In the genomic region with DNA sequence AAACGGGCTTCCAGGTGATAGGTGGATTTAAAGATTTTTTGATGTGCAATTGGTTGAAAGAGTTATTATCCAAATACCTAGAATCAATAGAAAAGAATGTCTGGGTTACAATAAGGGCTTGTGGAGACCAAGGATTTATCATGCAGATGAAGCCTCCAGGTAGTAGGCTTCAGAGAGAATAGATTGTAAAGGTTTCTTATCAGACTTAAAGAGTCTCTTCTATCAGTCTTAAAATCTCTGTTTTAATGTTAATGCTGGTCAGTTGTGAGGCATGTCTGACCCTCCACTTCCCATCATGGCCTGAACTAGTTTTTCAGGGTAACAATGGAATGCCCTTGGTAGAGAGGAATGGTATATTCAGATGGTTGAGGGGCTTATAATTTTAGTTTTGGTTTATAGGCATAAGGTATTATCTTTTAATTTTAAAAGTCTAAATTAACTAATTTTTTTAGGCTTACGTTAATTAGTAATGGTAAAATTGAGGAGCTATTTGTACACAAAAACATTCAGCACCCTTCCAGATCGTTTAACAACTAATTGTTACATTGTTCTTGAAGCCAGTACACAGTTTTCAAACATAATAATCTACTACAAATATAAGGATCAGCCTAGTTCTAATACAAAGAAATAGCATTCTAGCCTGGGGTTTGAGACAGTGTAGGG, we compare ENCODE assay signal across 2 cellular contexts.
TF ChIP-seq lines count a peak whose summit lies in the region.

No MANE protein-coding gene starts in this region.

TF ChIP-seq in GM23338, 12 proteins besides CTCF, POLR2A, EP300 and RAD21 (continued from another document):
- TF ChIP-seq, protein P1, sequence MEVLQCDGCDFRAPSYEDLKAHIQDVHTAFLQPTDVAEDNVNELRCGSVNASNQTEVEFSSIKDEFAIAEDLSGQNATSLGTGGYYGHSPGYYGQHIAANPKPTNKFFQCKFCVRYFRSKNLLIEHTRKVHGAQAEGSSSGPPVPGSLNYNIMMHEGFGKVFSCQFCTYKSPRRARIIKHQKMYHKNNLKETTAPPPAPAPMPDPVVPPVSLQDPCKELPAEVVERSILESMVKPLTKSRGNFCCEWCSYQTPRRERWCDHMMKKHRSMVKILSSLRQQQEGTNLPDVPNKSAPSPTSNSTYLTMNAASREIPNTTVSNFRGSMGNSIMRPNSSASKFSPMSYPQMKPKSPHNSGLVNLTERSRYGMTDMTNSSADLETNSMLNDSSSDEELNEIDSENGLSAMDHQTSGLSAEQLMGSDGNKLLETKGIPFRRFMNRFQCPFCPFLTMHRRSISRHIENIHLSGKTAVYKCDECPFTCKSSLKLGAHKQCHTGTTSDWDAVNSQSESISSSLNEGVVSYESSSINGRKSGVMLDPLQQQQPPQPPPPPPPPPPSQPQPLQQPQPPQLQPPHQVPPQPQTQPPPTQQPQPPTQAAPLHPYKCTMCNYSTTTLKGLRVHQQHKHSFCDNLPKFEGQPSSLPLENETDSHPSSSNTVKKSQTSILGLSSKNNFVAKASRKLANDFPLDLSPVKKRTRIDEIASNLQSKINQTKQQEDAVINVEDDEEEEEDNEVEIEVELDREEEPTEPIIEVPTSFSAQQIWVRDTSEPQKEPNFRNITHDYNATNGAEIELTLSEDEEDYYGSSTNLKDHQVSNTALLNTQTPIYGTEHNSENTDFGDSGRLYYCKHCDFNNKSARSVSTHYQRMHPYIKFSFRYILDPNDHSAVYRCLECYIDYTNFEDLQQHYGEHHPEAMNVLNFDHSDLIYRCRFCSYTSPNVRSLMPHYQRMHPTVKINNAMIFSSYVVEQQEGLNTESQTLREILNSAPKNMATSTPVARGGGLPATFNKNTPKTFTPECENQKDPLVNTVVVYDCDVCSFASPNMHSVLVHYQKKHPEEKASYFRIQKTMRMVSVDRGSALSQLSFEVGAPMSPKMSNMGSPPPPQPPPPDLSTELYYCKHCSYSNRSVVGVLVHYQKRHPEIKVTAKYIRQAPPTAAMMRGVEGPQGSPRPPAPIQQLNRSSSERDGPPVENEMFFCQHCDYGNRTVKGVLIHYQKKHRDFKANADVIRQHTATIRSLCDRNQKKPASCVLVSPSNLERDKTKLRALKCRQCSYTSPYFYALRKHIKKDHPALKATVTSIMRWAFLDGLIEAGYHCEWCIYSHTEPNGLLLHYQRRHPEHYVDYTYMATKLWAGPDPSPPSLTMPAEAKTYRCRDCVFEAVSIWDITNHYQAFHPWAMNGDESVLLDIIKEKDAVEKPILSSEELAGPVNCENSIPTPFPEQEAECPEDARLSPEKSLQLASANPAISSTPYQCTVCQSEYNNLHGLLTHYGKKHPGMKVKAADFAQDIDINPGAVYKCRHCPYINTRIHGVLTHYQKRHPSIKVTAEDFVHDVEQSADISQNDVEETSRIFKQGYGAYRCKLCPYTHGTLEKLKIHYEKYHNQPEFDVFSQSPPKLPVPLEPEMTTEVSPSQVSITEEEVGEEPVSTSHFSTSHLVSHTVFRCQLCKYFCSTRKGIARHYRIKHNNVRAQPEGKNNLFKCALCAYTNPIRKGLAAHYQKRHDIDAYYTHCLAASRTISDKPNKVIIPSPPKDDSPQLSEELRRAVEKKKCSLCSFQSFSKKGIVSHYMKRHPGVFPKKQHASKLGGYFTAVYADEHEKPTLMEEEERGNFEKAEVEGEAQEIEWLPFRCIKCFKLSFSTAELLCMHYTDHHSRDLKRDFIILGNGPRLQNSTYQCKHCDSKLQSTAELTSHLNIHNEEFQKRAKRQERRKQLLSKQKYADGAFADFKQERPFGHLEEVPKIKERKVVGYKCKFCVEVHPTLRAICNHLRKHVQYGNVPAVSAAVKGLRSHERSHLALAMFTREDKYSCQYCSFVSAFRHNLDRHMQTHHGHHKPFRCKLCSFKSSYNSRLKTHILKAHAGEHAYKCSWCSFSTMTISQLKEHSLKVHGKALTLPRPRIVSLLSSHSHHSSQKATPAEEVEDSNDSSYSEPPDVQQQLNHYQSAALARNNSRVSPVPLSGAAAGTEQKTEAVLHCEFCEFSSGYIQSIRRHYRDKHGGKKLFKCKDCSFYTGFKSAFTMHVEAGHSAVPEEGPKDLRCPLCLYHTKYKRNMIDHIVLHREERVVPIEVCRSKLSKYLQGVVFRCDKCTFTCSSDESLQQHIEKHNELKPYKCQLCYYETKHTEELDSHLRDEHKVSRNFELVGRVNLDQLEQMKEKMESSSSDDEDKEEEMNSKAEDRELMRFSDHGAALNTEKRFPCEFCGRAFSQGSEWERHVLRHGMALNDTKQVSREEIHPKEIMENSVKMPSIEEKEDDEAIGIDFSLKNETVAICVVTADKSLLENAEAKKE (CRISPR knock-in tag; IDR thresholded peaks at IDR 0.05) = peak; percentile 33; the same call in 1 of the 2 replicates
- TF ChIP-seq, protein P2, sequence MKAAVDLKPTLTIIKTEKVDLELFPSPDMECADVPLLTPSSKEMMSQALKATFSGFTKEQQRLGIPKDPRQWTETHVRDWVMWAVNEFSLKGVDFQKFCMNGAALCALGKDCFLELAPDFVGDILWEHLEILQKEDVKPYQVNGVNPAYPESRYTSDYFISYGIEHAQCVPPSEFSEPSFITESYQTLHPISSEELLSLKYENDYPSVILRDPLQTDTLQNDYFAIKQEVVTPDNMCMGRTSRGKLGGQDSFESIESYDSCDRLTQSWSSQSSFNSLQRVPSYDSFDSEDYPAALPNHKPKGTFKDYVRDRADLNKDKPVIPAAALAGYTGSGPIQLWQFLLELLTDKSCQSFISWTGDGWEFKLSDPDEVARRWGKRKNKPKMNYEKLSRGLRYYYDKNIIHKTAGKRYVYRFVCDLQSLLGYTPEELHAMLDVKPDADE (IDR thresholded peaks at IDR 0.05) = no peak
TF ChIP-seq in GM23338: peak in this region for 2.

TF ChIP-seq in HepG2, 621 proteins besides CTCF, POLR2A, EP300 and RAD21 (continued from another document):
- TF ChIP-seq, protein P3, sequence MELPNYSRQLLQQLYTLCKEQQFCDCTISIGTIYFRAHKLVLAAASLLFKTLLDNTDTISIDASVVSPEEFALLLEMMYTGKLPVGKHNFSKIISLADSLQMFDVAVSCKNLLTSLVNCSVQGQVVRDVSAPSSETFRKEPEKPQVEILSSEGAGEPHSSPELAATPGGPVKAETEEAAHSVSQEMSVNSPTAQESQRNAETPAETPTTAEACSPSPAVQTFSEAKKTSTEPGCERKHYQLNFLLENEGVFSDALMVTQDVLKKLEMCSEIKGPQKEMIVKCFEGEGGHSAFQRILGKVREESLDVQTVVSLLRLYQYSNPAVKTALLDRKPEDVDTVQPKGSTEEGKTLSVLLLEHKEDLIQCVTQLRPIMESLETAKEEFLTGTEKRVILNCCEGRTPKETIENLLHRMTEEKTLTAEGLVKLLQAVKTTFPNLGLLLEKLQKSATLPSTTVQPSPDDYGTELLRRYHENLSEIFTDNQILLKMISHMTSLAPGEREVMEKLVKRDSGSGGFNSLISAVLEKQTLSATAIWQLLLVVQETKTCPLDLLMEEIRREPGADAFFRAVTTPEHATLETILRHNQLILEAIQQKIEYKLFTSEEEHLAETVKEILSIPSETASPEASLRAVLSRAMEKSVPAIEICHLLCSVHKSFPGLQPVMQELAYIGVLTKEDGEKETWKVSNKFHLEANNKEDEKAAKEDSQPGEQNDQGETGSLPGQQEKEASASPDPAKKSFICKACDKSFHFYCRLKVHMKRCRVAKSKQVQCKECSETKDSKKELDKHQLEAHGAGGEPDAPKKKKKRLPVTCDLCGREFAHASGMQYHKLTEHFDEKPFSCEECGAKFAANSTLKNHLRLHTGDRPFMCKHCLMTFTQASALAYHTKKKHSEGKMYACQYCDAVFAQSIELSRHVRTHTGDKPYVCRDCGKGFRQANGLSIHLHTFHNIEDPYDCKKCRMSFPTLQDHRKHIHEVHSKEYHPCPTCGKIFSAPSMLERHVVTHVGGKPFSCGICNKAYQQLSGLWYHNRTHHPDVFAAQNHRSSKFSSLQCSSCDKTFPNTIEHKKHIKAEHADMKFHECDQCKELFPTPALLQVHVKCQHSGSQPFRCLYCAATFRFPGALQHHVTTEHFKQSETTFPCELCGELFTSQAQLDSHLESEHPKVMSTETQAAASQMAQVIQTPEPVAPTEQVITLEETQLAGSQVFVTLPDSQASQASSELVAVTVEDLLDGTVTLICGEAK (IDR thresholded peaks at IDR 0.05) = no peak
- TF ChIP-seq, protein P3 (CRISPR knock-in tag; IDR thresholded peaks at IDR 0.05) = no peak
- TF ChIP-seq ZNF530 (CRISPR knock-in tag; IDR thresholded peaks at IDR 0.05; ENCODE audit: low read depth) (no peak), ZNF7 (CRISPR knock-in tag; IDR thresholded peaks at IDR 0.05) (no peak)
- TF ChIP-seq, protein P4, sequence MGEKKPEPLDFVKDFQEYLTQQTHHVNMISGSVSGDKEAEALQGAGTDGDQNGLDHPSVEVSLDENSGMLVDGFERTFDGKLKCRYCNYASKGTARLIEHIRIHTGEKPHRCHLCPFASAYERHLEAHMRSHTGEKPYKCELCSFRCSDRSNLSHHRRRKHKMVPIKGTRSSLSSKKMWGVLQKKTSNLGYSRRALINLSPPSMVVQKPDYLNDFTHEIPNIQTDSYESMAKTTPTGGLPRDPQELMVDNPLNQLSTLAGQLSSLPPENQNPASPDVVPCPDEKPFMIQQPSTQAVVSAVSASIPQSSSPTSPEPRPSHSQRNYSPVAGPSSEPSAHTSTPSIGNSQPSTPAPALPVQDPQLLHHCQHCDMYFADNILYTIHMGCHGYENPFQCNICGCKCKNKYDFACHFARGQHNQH (CRISPR knock-in tag; IDR thresholded peaks at IDR 0.05) = no peak
